ENCODE assay signal across 1 cellular context in the genomic region with DNA sequence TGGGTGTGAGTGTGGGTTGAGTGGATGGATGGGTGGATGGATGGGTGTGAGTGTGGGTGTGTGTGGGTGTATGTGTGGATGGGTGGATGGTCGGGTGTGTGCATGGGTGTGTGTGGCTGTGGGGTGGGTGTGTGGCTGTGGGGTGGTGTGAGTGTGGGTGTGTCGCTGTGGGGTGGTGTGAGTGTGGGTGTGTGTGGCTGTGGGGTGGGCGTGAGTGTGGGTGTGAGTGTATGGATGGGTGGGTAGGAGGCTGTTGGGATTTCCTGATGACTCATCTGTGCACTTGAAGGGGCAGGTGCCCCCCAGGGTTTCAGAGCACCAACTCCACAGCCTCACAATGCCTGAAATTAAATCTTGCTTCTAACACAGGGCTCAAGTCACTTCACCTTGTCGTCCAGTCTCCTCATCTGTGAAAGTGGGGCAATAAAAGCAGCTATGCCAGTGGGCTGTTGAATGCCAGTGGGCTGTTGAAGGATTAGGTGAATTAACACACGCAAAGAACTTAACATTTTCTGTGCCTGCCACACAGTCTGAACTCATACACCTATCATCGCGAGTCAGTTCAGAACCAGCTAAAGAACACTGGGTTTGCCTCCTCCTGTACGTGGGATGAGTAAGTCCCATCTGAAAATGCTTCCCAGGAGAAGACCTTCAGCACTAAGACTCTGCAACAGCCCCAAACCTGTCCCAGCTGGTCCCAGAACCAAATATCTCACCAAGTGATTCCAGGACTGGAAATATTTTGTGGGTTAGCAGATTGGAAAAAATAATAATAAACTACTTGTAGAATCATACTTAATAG.
TF ChIP-seq lines count a peak whose summit lies in the region.

No MANE protein-coding gene starts in this region.

TF ChIP-seq in HEK293, 187 proteins besides CTCF, POLR2A, EP300 and RAD21 (continued from another document):
- TF ChIP-seq ZNF670 (tag by site-specific recombination; IDR thresholded peaks at IDR 0.05; ENCODE audit: low read depth) (no peak), ZNF174 (tag by site-specific recombination; IDR thresholded peaks at IDR 0.05) (no peak), ZSCAN4 (tag by site-specific recombination; IDR thresholded peaks at IDR 0.05) (no peak), ZNF202 (tag by site-specific recombination; IDR thresholded peaks at IDR 0.05; ENCODE audit: borderline replicate concordance) (no peak), ZNF747 (tag by site-specific recombination; IDR thresholded peaks at IDR 0.05) (no peak), BCL6B (tag by site-specific recombination; IDR thresholded peaks at IDR 0.05) (no peak), ZNF398 (tag by site-specific recombination; IDR thresholded peaks at IDR 0.05) (peak; percentile 13; the same call in 1 of the 2 replicates), ZNF48 (tag by site-specific recombination; IDR thresholded peaks at IDR 0.05) (no peak), ZNF292 (tag by site-specific recombination; IDR thresholded peaks at IDR 0.05; ENCODE audit: borderline replicate concordance, low read depth) (no peak), ELK4 (IDR thresholded peaks at IDR 0.05; ENCODE audit: borderline replicate concordance, low read depth, low read length) (no peak), ZSCAN30 (tag by site-specific recombination; IDR thresholded peaks at IDR 0.05) (no peak), KLF10 (tag by site-specific recombination; IDR thresholded peaks at IDR 0.05) (peak; percentile 56; the same call in 1 of the 2 replicates), ZNF791 (tag by site-specific recombination; IDR thresholded peaks at IDR 0.05) (no peak), ZNF837 (tag by site-specific recombination; IDR thresholded peaks at IDR 0.05) (no peak), HOXD13 (CRISPR knock-in tag; IDR thresholded peaks at IDR 0.05; ENCODE audit: borderline replicate concordance) (no peak), EGR2 (tag by site-specific recombination; IDR thresholded peaks at IDR 0.05; ENCODE audit: low read depth) (peak; percentile 98), HOXA7 (CRISPR knock-in tag; IDR thresholded peaks at IDR 0.05; ENCODE audit: borderline replicate concordance) (no peak), ZNF10 (tag by site-specific recombination; IDR thresholded peaks at IDR 0.05) (no peak), ZEB2 (tag by site-specific recombination; IDR thresholded peaks at IDR 0.05) (no peak), ZNF549 (tag by site-specific recombination; IDR thresholded peaks at IDR 0.05) (no peak), KLF17 (tag by site-specific recombination; IDR thresholded peaks at IDR 0.05) (0 out of 2 replicates have a peak, but pooled peaks have one; percentile 27), ZNF521 (tag by site-specific recombination; IDR thresholded peaks at IDR 0.05) (no peak), ZNF335 (tag by site-specific recombination; conservative IDR thresholded peaks at IDR 0.05) (no peak), KLF8 (tag by site-specific recombination; IDR thresholded peaks at IDR 0.05) (peak; percentile 91), ZNF24 (tag by site-specific recombination; IDR thresholded peaks at IDR 0.05) (no peak), ZNF211 (tag by site-specific recombination; IDR thresholded peaks at IDR 0.05; ENCODE audit: low read depth) (no peak), ZNF221 (tag by site-specific recombination; IDR thresholded peaks at IDR 0.05; ENCODE audit: borderline replicate concordance) (no peak), ZNF510 (tag by site-specific recombination; IDR thresholded peaks at IDR 0.05; ENCODE audit: insufficient replicate concordance) (no peak), ZNF404 (tag by site-specific recombination; IDR thresholded peaks at IDR 0.05) (no peak), BCL11B (tag by site-specific recombination; IDR thresholded peaks at IDR 0.05; ENCODE audit: low read depth) (no peak), ZNF341 (tag by site-specific recombination; IDR thresholded peaks at IDR 0.05; ENCODE audit: low read depth) (0 out of 2 replicates have a peak, but pooled peaks have one; percentile 31), ZNF629 (tag by site-specific recombination; IDR thresholded peaks at IDR 0.05) (no peak), SCRT2 (tag by site-specific recombination; IDR thresholded peaks at IDR 0.05) (no peak), ZNF302 (tag by site-specific recombination; IDR thresholded peaks at IDR 0.05; ENCODE audit: low read depth) (no peak), FEZF1 (tag by site-specific recombination; IDR thresholded peaks at IDR 0.05) (no peak), ZNF473 (tag by site-specific recombination; IDR thresholded peaks at IDR 0.05) (no peak)
- TF ChIP-seq, protein P1, sequence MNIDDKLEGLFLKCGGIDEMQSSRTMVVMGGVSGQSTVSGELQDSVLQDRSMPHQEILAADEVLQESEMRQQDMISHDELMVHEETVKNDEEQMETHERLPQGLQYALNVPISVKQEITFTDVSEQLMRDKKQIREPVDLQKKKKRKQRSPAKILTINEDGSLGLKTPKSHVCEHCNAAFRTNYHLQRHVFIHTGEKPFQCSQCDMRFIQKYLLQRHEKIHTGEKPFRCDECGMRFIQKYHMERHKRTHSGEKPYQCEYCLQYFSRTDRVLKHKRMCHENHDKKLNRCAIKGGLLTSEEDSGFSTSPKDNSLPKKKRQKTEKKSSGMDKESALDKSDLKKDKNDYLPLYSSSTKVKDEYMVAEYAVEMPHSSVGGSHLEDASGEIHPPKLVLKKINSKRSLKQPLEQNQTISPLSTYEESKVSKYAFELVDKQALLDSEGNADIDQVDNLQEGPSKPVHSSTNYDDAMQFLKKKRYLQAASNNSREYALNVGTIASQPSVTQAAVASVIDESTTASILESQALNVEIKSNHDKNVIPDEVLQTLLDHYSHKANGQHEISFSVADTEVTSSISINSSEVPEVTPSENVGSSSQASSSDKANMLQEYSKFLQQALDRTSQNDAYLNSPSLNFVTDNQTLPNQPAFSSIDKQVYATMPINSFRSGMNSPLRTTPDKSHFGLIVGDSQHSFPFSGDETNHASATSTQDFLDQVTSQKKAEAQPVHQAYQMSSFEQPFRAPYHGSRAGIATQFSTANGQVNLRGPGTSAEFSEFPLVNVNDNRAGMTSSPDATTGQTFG (tag by site-specific recombination; IDR thresholded peaks at IDR 0.05; ENCODE audit: borderline replicate concordance) = no peak
- TF ChIP-seq, protein P2, sequence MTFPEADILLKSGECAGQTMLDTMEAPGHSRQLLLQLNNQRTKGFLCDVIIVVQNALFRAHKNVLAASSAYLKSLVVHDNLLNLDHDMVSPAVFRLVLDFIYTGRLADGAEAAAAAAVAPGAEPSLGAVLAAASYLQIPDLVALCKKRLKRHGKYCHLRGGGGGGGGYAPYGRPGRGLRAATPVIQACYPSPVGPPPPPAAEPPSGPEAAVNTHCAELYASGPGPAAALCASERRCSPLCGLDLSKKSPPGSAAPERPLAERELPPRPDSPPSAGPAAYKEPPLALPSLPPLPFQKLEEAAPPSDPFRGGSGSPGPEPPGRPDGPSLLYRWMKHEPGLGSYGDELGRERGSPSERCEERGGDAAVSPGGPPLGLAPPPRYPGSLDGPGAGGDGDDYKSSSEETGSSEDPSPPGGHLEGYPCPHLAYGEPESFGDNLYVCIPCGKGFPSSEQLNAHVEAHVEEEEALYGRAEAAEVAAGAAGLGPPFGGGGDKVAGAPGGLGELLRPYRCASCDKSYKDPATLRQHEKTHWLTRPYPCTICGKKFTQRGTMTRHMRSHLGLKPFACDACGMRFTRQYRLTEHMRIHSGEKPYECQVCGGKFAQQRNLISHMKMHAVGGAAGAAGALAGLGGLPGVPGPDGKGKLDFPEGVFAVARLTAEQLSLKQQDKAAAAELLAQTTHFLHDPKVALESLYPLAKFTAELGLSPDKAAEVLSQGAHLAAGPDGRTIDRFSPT (tag by site-specific recombination; IDR thresholded peaks at IDR 0.05) = peak; percentile 30; the same call in 1 of the 2 replicates
- TF ChIP-seq, protein P3, sequence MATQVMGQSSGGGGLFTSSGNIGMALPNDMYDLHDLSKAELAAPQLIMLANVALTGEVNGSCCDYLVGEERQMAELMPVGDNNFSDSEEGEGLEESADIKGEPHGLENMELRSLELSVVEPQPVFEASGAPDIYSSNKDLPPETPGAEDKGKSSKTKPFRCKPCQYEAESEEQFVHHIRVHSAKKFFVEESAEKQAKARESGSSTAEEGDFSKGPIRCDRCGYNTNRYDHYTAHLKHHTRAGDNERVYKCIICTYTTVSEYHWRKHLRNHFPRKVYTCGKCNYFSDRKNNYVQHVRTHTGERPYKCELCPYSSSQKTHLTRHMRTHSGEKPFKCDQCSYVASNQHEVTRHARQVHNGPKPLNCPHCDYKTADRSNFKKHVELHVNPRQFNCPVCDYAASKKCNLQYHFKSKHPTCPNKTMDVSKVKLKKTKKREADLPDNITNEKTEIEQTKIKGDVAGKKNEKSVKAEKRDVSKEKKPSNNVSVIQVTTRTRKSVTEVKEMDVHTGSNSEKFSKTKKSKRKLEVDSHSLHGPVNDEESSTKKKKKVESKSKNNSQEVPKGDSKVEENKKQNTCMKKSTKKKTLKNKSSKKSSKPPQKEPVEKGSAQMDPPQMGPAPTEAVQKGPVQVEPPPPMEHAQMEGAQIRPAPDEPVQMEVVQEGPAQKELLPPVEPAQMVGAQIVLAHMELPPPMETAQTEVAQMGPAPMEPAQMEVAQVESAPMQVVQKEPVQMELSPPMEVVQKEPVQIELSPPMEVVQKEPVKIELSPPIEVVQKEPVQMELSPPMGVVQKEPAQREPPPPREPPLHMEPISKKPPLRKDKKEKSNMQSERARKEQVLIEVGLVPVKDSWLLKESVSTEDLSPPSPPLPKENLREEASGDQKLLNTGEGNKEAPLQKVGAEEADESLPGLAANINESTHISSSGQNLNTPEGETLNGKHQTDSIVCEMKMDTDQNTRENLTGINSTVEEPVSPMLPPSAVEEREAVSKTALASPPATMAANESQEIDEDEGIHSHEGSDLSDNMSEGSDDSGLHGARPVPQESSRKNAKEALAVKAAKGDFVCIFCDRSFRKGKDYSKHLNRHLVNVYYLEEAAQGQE (tag by site-specific recombination; IDR thresholded peaks at IDR 0.05) = no peak
